Comparison of ENCODE assay signal across 22 cellular contexts in the genomic region with DNA sequence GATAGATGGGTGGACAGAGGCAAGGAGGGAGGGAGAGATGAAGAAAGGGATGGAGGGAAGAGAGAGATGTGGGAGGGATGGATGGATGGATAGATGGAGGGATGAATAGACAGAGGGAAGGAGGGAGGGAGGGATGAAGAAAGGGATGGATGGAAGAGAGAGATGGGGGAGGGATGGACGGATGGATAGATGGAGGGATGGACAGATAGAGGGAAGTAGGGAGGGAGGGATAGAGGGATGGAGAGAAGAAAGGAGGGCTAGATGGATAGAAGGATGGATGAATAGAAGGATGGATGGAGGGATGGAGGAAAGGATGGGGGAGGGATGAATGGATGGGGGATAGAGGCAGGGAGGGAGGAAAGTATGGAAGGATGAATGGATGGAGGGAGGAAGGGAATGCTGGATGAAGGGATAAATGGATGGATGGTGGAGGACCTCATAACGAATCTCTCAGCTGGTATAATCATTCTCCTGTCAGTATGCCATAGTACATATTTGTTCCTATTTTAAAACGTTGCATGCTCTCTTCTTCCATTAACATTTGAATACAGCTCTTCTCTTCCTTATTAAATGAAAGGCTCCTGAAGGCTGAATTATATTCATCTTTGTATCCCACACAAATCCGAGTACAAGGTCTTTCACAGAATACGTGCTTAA.
A peak's percentile ranks its signal among the peaks of the same experiment; 100 is the strongest.
DNase-seq lines count a peak whose midpoint lies in the region; ATAC-seq and TF ChIP-seq lines count a peak whose summit lies in the region.
"Had no signal": no experiment of that assay in that cellular context is flagged by ENCODE, and none has a peak within 500 bp of the region (broad histone marks: within the 10 kb centered on the region; RNA-seq: fewer than 3 reads in every experiment).

No MANE protein-coding gene starts in this region.

- peaks cover 40% of the 10 kb centered on the region for H3K4me1 ChIP-seq in CD8-positive, alpha-beta T cell (ENCODE audit: insufficient read depth, low read length)
- H3K4me1 ChIP-seq: A549, SJCRH30 had no signal

- peaks cover 13% of the 10 kb centered on the region for H3K9me3 Mint-ChIP-seq in activated naive CD4-positive, alpha-beta T cell treated with anti-CD3 and anti-CD28 coated beads, Interleukin-2, amount 50 U/mL, for 24 hours
- no peaks in the 10 kb centered on the region for H3K9me3 Mint-ChIP-seq in CD8-positive, alpha-beta T cell
- H3K9me3 Mint-ChIP-seq in activated naive CD8-positive, alpha-beta T cell treated with anti-CD3 and anti-CD28 coated beads for 36 hours: peaks cover 9% of the 10 kb centered on the region
- H3K9me3 Mint-ChIP-seq in naive thymus-derived CD8-positive, alpha-beta T cell: peaks cover 0 to 3% (median 0%) of the 10 kb centered on the region in 9 donors
- H3K9me3 Mint-ChIP-seq: GM23338 had no signal

- H3K36me3 Mint-ChIP-seq in activated naive CD4-positive, alpha-beta T cell treated with anti-CD3 and anti-CD28 coated beads, Interleukin-2, amount 50 U/mL, for 24 hours: peaks cover 40% of the 10 kb centered on the region
- peaks cover 56% of the 10 kb centered on the region for H3K36me3 Mint-ChIP-seq in CD8-positive, alpha-beta T cell
- H3K36me3 Mint-ChIP-seq in activated naive CD8-positive, alpha-beta T cell treated with anti-CD3 and anti-CD28 coated beads for 36 hours: peaks cover 78% of the 10 kb centered on the region
- peaks cover 9 to 60% (median 26%) of the 10 kb centered on the region in 3 donors for H3K36me3 Mint-ChIP-seq in naive thymus-derived CD8-positive, alpha-beta T cell
- H3K36me3 Mint-ChIP-seq: CD14-positive monocyte had no signal

- no peak for TF ChIP-seq CTCF in CD8-positive, alpha-beta T cell (IDR thresholded peaks at IDR 0.05)

- ATAC-seq in CD8-positive, alpha-beta T cell: no peak
- ATAC-seq in naive thymus-derived CD8-positive, alpha-beta T cell: no peak
- ATAC-seq in GM18868 (IDR thresholded peaks at IDR 0.05; ENCODE audit: unreplicated experiment): no peak
- ATAC-seq: A549, GM23338 had no signal

- H3K27ac Mint-ChIP-seq in activated naive CD4-positive, alpha-beta T cell treated with anti-CD3 and anti-CD28 coated beads, Interleukin-2, amount 50 U/mL, for 24 hours: peak overlapping the region; percentile 92
- peak overlapping the region; percentile 71 for H3K27ac Mint-ChIP-seq in CD8-positive, alpha-beta T cell
- H3K27ac Mint-ChIP-seq in activated naive CD8-positive, alpha-beta T cell treated with anti-CD3 and anti-CD28 coated beads for 36 hours: peak overlapping the region; percentile 18
- peak overlapping the region in 8 of 10 donors; percentile 16 to 86 (median 44) for H3K27ac Mint-ChIP-seq in naive thymus-derived CD8-positive, alpha-beta T cell
- H3K27ac Mint-ChIP-seq: B cell, CD14-positive monocyte, GM23338 had no signal

- intact Hi-C loops in CD8-positive, alpha-beta T cell (cut with DNase I, micrococcal nuclease): no loop called here

- no peak overlapping the region for H3K4me3 ChIP-seq in CD8-positive, alpha-beta T cell (ENCODE audit: low read depth, low read length)
- H3K4me3 ChIP-seq: A549, GM23338, HAP-1, SJCRH30 had no signal

- H3K27me3 Mint-ChIP-seq in activated naive CD4-positive, alpha-beta T cell treated with anti-CD3 and anti-CD28 coated beads, Interleukin-2, amount 50 U/mL, for 24 hours: no peaks in the 10 kb centered on the region
- no peaks in the 10 kb centered on the region for H3K27me3 Mint-ChIP-seq in CD8-positive, alpha-beta T cell (ENCODE audit: low read depth)
- H3K27me3 Mint-ChIP-seq in activated naive CD8-positive, alpha-beta T cell treated with anti-CD3 and anti-CD28 coated beads for 36 hours: no peaks in the 10 kb centered on the region
- H3K27me3 Mint-ChIP-seq in naive thymus-derived CD8-positive, alpha-beta T cell: no peaks in the 10 kb centered on the region
- H3K27me3 Mint-ChIP-seq: B cell had no signal

- no peak overlapping the region for H3K4me3 Mint-ChIP-seq in activated naive CD4-positive, alpha-beta T cell treated with anti-CD3 and anti-CD28 coated beads, Interleukin-2, amount 50 U/mL, for 24 hours
- H3K4me3 Mint-ChIP-seq in CD8-positive, alpha-beta T cell: no peak overlapping the region
- H3K4me3 Mint-ChIP-seq in activated naive CD8-positive, alpha-beta T cell treated with anti-CD3 and anti-CD28 coated beads for 36 hours: no peak overlapping the region
- no peak overlapping the region for H3K4me3 Mint-ChIP-seq in naive thymus-derived CD8-positive, alpha-beta T cell
- H3K4me3 Mint-ChIP-seq: B cell, CD14-positive monocyte, GM23338 had no signal

- H3K4me1 Mint-ChIP-seq in activated naive CD4-positive, alpha-beta T cell treated with anti-CD3 and anti-CD28 coated beads, Interleukin-2, amount 50 U/mL, for 24 hours: peaks cover 98% of the 10 kb centered on the region
- H3K4me1 Mint-ChIP-seq in CD8-positive, alpha-beta T cell (ENCODE audit: low read depth): peaks cover 83% of the 10 kb centered on the region
- H3K4me1 Mint-ChIP-seq in activated naive CD8-positive, alpha-beta T cell treated with anti-CD3 and anti-CD28 coated beads for 36 hours: peaks cover 80% of the 10 kb centered on the region
- H3K4me1 Mint-ChIP-seq in naive thymus-derived CD8-positive, alpha-beta T cell: peaks cover 49 to 89% (median 76%) of the 10 kb centered on the region in 4 donors
- H3K4me1 Mint-ChIP-seq: CD14-positive monocyte had no signal

- no peak for DNase-seq in activated naive CD4-positive, alpha-beta T cell (lab: John Stamatoyannopoulos, UW)
- no peak for DNase-seq in CD8-positive, alpha-beta T cell
- no peak for DNase-seq in activated naive CD8-positive, alpha-beta T cell treated with anti-CD3 and anti-CD28 coated beads for 36 hours
- no peak for DNase-seq in naive thymus-derived CD8-positive, alpha-beta T cell
- no peak for DNase-seq in RPMI8226
- no peak for DNase-seq in COR-L47 (lab: John Stamatoyannopoulos, UW)
- DNase-seq: NCI-H1105; NCI-H146; NCI-H2029; NCI-H226; NCI-H510A treated with DMSO at 0.1 percent for 48 hours; NCI-H748 treated with DMSO at 0.1 percent for 48 hours; NK-92 treated with Interleukin-12 subunit alpha and Interleukin-12 subunit beta, amount 100 ng/mL, for 24 hours; SJCRH30 had no signal

- no peaks in the 10 kb centered on the region for H3K9me3 ChIP-seq in CD8-positive, alpha-beta T cell (ENCODE audit: low read length)
- H3K9me3 ChIP-seq: A549, HAP-1, SJCRH30 had no signal

- POLR2A ChIA-PET in CD8-positive, alpha-beta T cell (lab: Charles Lee): no interaction called here
- POLR2A ChIA-PET in naive thymus-derived CD8-positive, alpha-beta T cell (lab: Charles Lee): interaction anchor here (0.9 kb wide), 1 partner anchor 8 kb away, joined by 4 read pairs; no protein-coding TSS in a partner anchor

- no peaks in the 10 kb centered on the region for H3K36me3 ChIP-seq in CD8-positive, alpha-beta T cell (ENCODE audit: insufficient read depth, low read length)
- H3K36me3 ChIP-seq: HAP-1, SJCRH30 had no signal

- H3K27ac ChIP-seq in CD8-positive, alpha-beta T cell (ENCODE audit: low read depth, low read length): no peak overlapping the region
- H3K27ac ChIP-seq: A549, HL-60, SJCRH30 had no signal

- CTCF ChIA-PET in CD8-positive, alpha-beta T cell (lab: Charles Lee): interaction anchor here (0.9 kb wide), 1 partner anchor 16 kb away, joined by 3 read pairs; no protein-coding TSS in a partner anchor

- H3K27me3 ChIP-seq in CD8-positive, alpha-beta T cell (ENCODE audit: insufficient read depth, low read length): no peaks in the 10 kb centered on the region
- H3K27me3 ChIP-seq: SJCRH30 had no signal

Comparison
In these comparisons a context has a peak if more than half of its experiments do, and no peak if none do; other contexts are left out.
1. H3K27ac Mint-ChIP-seq: peak in every context shown above with its lines; median percentile 92 in activated naive CD4-positive, alpha-beta T cell treated with anti-CD3 and anti-CD28 coated beads, Interleukin-2, amount 50 U/mL, for 24 hours; 71 in CD8-positive, alpha-beta T cell; 44 in naive thymus-derived CD8-positive, alpha-beta T cell; 18 in activated naive CD8-positive, alpha-beta T cell treated with anti-CD3 and anti-CD28 coated beads for 36 hours.